ENCODE assay signal across 17 cellular contexts in genomic region chr7:42057331-42057730, GRCh38.
DNase-seq lines count a peak whose midpoint lies in the region; ATAC-seq, FAIRE-seq and TF ChIP-seq lines count a peak whose summit lies in the region.
"Had no signal": no experiment of that assay in that cellular context is flagged by ENCODE, and none has a peak within 500 bp of the region (broad histone marks: within the 10 kb centered on the region; RNA-seq: fewer than 3 reads in every experiment).

No MANE protein-coding gene starts in this region.

- POLR2A ChIA-PET in PC-3 (lab: Charles Lee; ENCODE audit: unreplicated experiment), result interaction anchor here (0.6 kb wide), 1 partner anchor 1809 kb away, joined by 3 read pairs; no protein-coding TSS in a partner anchor

- DNase-seq in ELR (ENCODE audit: low read depth), result peak; percentile 22
- DNase-seq in PC-3, result peak; percentile 23
- DNase-seq in fibroblast of mammary gland (ENCODE audit: low read depth), result peak; percentile 46
- peak; percentile 50 for DNase-seq in mesenchymal stem cell
- no peak for DNase-seq in GM12892 (ENCODE audit: insufficient read length)
- no peak for DNase-seq in cortex of kidney (lab: John Stamatoyannopoulos, UW)
- DNase-seq: CD4-positive, CD25-positive, alpha-beta regulatory T cell; CD8-positive, alpha-beta memory T cell; COR-L47; DMS 273 treated with DMSO at 0.1 percent for 48 hours; DMS79; GF-D8; KG1 had no signal

- no peaks in the 10 kb centered on the region for H4K20me1 ChIP-seq in PC-3 (ENCODE audit: low read length)
- H4K20me1 ChIP-seq: BLaER1 treated with 17β-estradiol and CSF1 and Interleukin-3, amounts not matched to agents 10 nM and 100 nM had no signal

- H2BK120ac ChIP-seq in mesenchymal stem cell (ENCODE audit: low read depth, low read length), result no peak overlapping the region

- H3F3A ChIP-seq in PC-3 (ENCODE audit: low read length, unreplicated experiment), result no peaks in the 10 kb centered on the region

- no peak overlapping the region for H3K4me2 ChIP-seq in PC-3 (ENCODE audit: low read length)
- H3K4me2 ChIP-seq in mesenchymal stem cell (ENCODE audit: low read length, poor library complexity, severe bottlenecking), result no peak overlapping the region
- H3K4me2 ChIP-seq: BLaER1 treated with 17β-estradiol and CSF1 and Interleukin-3, amounts not matched to agents 10 nM and 100 nM had no signal

- no peak overlapping the region for H3K27ac ChIP-seq in PC-3 (ENCODE audit: low read length)
- H3K27ac ChIP-seq in mesenchymal stem cell (ENCODE audit: low read length, poor library complexity, severe bottlenecking), result no peak overlapping the region
- H3K27ac ChIP-seq: BLaER1 treated with 17β-estradiol and CSF1 and Interleukin-3, amounts not matched to agents 10 nM and 100 nM had no signal

- H3K23ac ChIP-seq in mesenchymal stem cell (ENCODE audit: low read length in 2 of 2), result no peak overlapping the region

- H3K9ac ChIP-seq in PC-3 (ENCODE audit: low read length) (no peak overlapping the region), mesenchymal stem cell (ENCODE audit: low read length) (no peak overlapping the region)
- H3K9ac ChIP-seq: BLaER1 treated with 17β-estradiol and CSF1 and Interleukin-3, amounts not matched to agents 10 nM and 100 nM had no signal

- no peak overlapping the region for H2BK15ac ChIP-seq in mesenchymal stem cell (ENCODE audit: low read depth, poor library complexity, severe bottlenecking)

- H3K4ac ChIP-seq in mesenchymal stem cell (ENCODE audit: low read depth in 1 of 2, low read length in 2 of 2), result no peak overlapping the region

- no peak overlapping the region for H2BK5ac ChIP-seq in mesenchymal stem cell (ENCODE audit: low read depth, low read length, poor library complexity, severe bottlenecking)

- H3K18ac ChIP-seq in mesenchymal stem cell (ENCODE audit: low read depth in 1 of 2, low read length in 2 of 2), result no peak overlapping the region

- peak; percentile 41; the same call in 1 of the 2 replicates for ATAC-seq in PC-3
- ATAC-seq in HG02571 (IDR thresholded peaks at IDR 0.05; ENCODE audit: unreplicated experiment), result no peak
- ATAC-seq: HepG2 had no signal

- H3K4me3 ChIP-seq in PC-3 (ENCODE audit: low read length), result no peak overlapping the region
- H3K4me3 ChIP-seq in fibroblast of mammary gland (ENCODE audit: control insufficient read depth, low read depth, low read length), result no peak overlapping the region
- no peak overlapping the region for H3K4me3 ChIP-seq in mesenchymal stem cell (ENCODE audit: insufficient read depth in 1 of 2, low read depth in 1 of 2, low read length in 2 of 2)
- H3K4me3 ChIP-seq: BLaER1 treated with 17β-estradiol and CSF1 and Interleukin-3, amounts not matched to agents 10 nM and 100 nM; HAP-1 had no signal

- peaks cover 2% of the 10 kb centered on the region for H3K79me1 ChIP-seq in mesenchymal stem cell (replicated peaks; ENCODE audit: low read length, poor library complexity, severe bottlenecking)

- no peak for TF ChIP-seq POLR2A in GM12892 (IDR thresholded peaks at IDR 0.05; ENCODE audit: low read depth, low read length)

- H4K91ac ChIP-seq in mesenchymal stem cell (ENCODE audit: low read length), result no peak overlapping the region

- WGBS in mesenchymal stem cell, result 83% methylated on average over 2 of the region's 2 CpGs

- intact Hi-C loops in PC-3 (cut with micrococcal nuclease), result no loop called here

- peaks cover 12% of the 10 kb centered on the region; the same call in 1 of the 2 replicates for H3K4me1 ChIP-seq in PC-3 (ENCODE audit: insufficient read depth, low read length)
- H3K4me1 ChIP-seq in mesenchymal stem cell (ENCODE audit: control insufficient read depth, insufficient read depth, low read depth, low read length), result peaks cover 3% of the 10 kb centered on the region
- H3K4me1 ChIP-seq: HAP-1 had no signal

- no TSS peak for BruUV-seq in PC-3 (replicated peaks; lab: Mats Ljungman, UMichigan)

- no peak overlapping the region for H2AK5ac ChIP-seq in mesenchymal stem cell (ENCODE audit: low read length, severe bottlenecking)

- H4K8ac ChIP-seq in mesenchymal stem cell (ENCODE audit: low read length), result no peak overlapping the region

- CTCF ChIA-PET in PC-3 (lab: Charles Lee), result interaction anchor here (0.6 kb wide), 1 partner anchor 925 kb away, joined by 3 read pairs; no protein-coding TSS in a partner anchor

- H3K79me2 ChIP-seq in PC-3 (ENCODE audit: low read length), result no peaks in the 10 kb centered on the region

- no peak for FAIRE-seq in GM12892 (lab: Jason Lieb, UNC)
- FAIRE-seq: HepG2 had no signal

- H3K9me3 ChIP-seq in PC-3 (ENCODE audit: low read length), result no peaks in the 10 kb centered on the region
- no peaks in the 10 kb centered on the region for H3K9me3 ChIP-seq in mesenchymal stem cell (ENCODE audit: control insufficient read depth, low read length)
- H3K9me3 ChIP-seq: HAP-1 had no signal

- H3K14ac ChIP-seq in mesenchymal stem cell (ENCODE audit: low read length in 2 of 2), result no peak overlapping the region

- no peaks in the 10 kb centered on the region for H3K9me2 ChIP-seq in PC-3 (replicated peaks; ENCODE audit: low read length)

- H2BK12ac ChIP-seq in mesenchymal stem cell (ENCODE audit: low read length in 2 of 2), result no peak overlapping the region

- H3K36me3 ChIP-seq in PC-3 (ENCODE audit: low read depth, low read length) (no peaks in the 10 kb centered on the region), mesenchymal stem cell (ENCODE audit: control insufficient read depth in 1 of 2, insufficient read depth in 2 of 2, low read depth in 1 of 2, low read length in 2 of 2) (peaks cover 0 to 9% of the 10 kb centered on the region in 2 experiments)
- H3K36me3 ChIP-seq: HAP-1 had no signal

- H2AFZ ChIP-seq in PC-3 (ENCODE audit: low read length) (no peak overlapping the region), mesenchymal stem cell (ENCODE audit: low read depth, low read length) (no peak overlapping the region)

- H3K27me3 ChIP-seq in PC-3 (ENCODE audit: low read length), result no peaks in the 10 kb centered on the region
- H3K27me3 ChIP-seq in mesenchymal stem cell (ENCODE audit: control insufficient read depth in 1 of 2, insufficient read depth in 1 of 2, low read length in 2 of 2), result no peaks in the 10 kb centered on the region
- H3K27me3 ChIP-seq: BLaER1 treated with 17β-estradiol and CSF1 and Interleukin-3, amounts not matched to agents 10 nM and 100 nM had no signal

- TF ChIP-seq CTCF in PC-3 (conservative IDR thresholded peaks at IDR 0.05; ENCODE audit: low read depth, low read length), result no peak
- no peak for TF ChIP-seq CTCF in fibroblast of mammary gland (conservative IDR thresholded peaks at IDR 0.05; ENCODE audit: control insufficient read depth, insufficient read depth, low read depth, low read length)

Comparison
In these comparisons a context has a peak if more than half of its experiments do, and no peak if none do; other contexts are left out.
1. DNase-seq: peak in ELR (single experiment), PC-3 (single experiment), fibroblast of mammary gland (single experiment) and mesenchymal stem cell (single experiment); none in GM12892 (single experiment) and cortex of kidney (single experiment).